ENCODE assay signal across 19 cellular contexts in genomic region chr14:23105348-23105824, GRCh38. TPM values are rescaled to one million over a fixed set of nuclear protein-coding genes. Genes with fewer than 3 reads are reported as not detected.
DNase-seq lines count a peak whose midpoint lies in the region; ATAC-seq, FAIRE-seq and TF ChIP-seq lines count a peak whose summit lies in the region.
"Had no signal": no experiment of that assay in that cellular context is flagged by ENCODE, and none has a peak within 500 bp of the region (broad histone marks: within the 10 kb centered on the region; RNA-seq: fewer than 3 reads in every experiment).

No MANE protein-coding gene starts in this region.

- TF ChIP-seq POLR2A in HepG2 (IDR thresholded peaks at IDR 0.05; ENCODE audit: insufficient read depth in 1 of 2, low read depth in 2 of 2, low read length in 2 of 2) = no peak
- TF ChIP-seq POLR2A in right lobe of liver (IDR thresholded peaks at IDR 0.05) = no peak
- no peak for TF ChIP-seq POLR2A in thyroid gland (IDR thresholded peaks at IDR 0.05)
- TF ChIP-seq POLR2A in upper lobe of left lung (IDR thresholded peaks at IDR 0.05) = no peak

- H4K20me1 ChIP-seq in HepG2 (ENCODE audit: insufficient read depth, low read length) = no peaks in the 10 kb centered on the region

- H3K4me1 ChIP-seq in HepG2 (ENCODE audit: insufficient read depth, low read length) (peaks cover 40% of the 10 kb centered on the region), right lobe of liver (no peaks in the 10 kb centered on the region), lower lobe of right lung (no peaks in the 10 kb centered on the region), thyroid gland (peaks cover 9 to 33% of the 10 kb centered on the region in 2 donors), upper lobe of left lung (peaks cover 0 to 14% (median 7%) of the 10 kb centered on the region in 4 donors)
- H3K4me1 ChIP-seq: BE2C had no signal

- no peak for ATAC-seq in HepG2
- no peak for ATAC-seq in right lobe of liver
- no peak for ATAC-seq in lower lobe of right lung
- ATAC-seq in upper lobe of left lung (ENCODE audit: low FRiP score in 2 of 2) = no peak
- ATAC-seq: HCT116 had no signal

- DNase-seq in HepG2 (ENCODE audit: low spot score) = no peak
- no peak for DNase-seq in right lobe of liver
- no peak for DNase-seq in lower lobe of right lung
- no peak for DNase-seq in thyroid gland
- no peak for DNase-seq in upper lobe of left lung
- DNase-seq in caudate nucleus (lab: John Stamatoyannopoulos, UW) = no peak
- DNase-seq: BE2C; CD4-positive, alpha-beta memory T cell; GDM1; NCI-H1694 treated with DMSO at 0.1 percent for 48 hours; NK-92 treated with Interleukin-12 subunit alpha and Interleukin-12 subunit beta, amount 100 ng/mL, for 24 hours had no signal

- POLR2A ChIA-PET in HepG2 (lab: Yijun Ruan, JAX) = interaction anchor here (4.5 kb wide), 1 partner anchor 10 kb away, joined by 52 read pairs; the partner anchor contains the start of genes ACIN1 and C14orf119

- H3K27ac ChIP-seq in HepG2 (ENCODE audit: extremely low read length, insufficient read depth, low read length) = no peak overlapping the region
- no peak overlapping the region for H3K27ac ChIP-seq in right lobe of liver
- peak overlapping the region; percentile 31 for H3K27ac ChIP-seq in lower lobe of right lung
- H3K27ac ChIP-seq in thyroid gland = peak overlapping the region; percentile 24 to 67 (median 65)
- peak overlapping the region in 1 of 4 donors; percentile 5 for H3K27ac ChIP-seq in upper lobe of left lung
- H3K27ac ChIP-seq in caudate nucleus (ENCODE audit: low read depth, low read length) = no peak overlapping the region
- H3K27ac ChIP-seq: GM23248, KMS-11, SK-N-MC had no signal

- no peak overlapping the region for H3K9ac ChIP-seq in HepG2 (ENCODE audit: insufficient read depth, low read depth, low read length)
- H3K9ac ChIP-seq: GM23248, KMS-11 had no signal

- BruUV-seq in HepG2 (replicated peaks; lab: Mats Ljungman, UMichigan) = no TSS peak

- no peaks in the 10 kb centered on the region for H3K79me2 ChIP-seq in HepG2 (ENCODE audit: insufficient read depth, low read length)

- FAIRE-seq in HepG2 (lab: Jason Lieb, UNC) = no peak

- H3K36me3 ChIP-seq in HepG2 (replicated peaks in 1 of 2; ENCODE audit: control insufficient read depth in 1 of 2, insufficient read depth in 2 of 2, low read length in 2 of 2) = no peaks in the 10 kb centered on the region
- no peaks in the 10 kb centered on the region for H3K36me3 ChIP-seq in right lobe of liver
- no peaks in the 10 kb centered on the region for H3K36me3 ChIP-seq in lower lobe of right lung
- H3K36me3 ChIP-seq in thyroid gland = no peaks in the 10 kb centered on the region
- no peaks in the 10 kb centered on the region for H3K36me3 ChIP-seq in upper lobe of left lung
- H3K36me3 ChIP-seq: BE2C had no signal

- in situ Hi-C loops in HepG2 (cut with HindIII; ENCODE audit: extremely low pct_ligation_motif_present, low pct_unique_long_range_greater_than_20kb) = loop anchor here (5.0 kb wide), 1 partner anchor 38 kb away; no protein-coding TSS in a partner anchor

- WGBS in HepG2 (ENCODE audit: low lambda C conversion rate) = 29% methylated on average over 4 of the region's 4 CpGs
- WGBS in right lobe of liver (ENCODE audit: insufficient coverage, low coverage, low lambda C conversion rate, missing lambda C conversion rate) = 92% methylated on average over 2 of the region's 4 CpGs
- 87 to 91% methylated on average over 4 of the region's 4 CpGs for WGBS in thyroid gland, 2 donors
- WGBS in upper lobe of left lung, 2 donors = 75 to 88% methylated on average over 4 of the region's 4 CpGs

- CTCF ChIA-PET in HepG2 (lab: Yijun Ruan, JAX; ENCODE audit: low intra/inter-chr PET ratio, low total read pairs) = no interaction called here

- no peak for TF ChIP-seq CTCF in HepG2 (CRISPR knock-in tag; IDR thresholded peaks at IDR 0.05)
- no peak for TF ChIP-seq CTCF in right lobe of liver (IDR thresholded peaks at IDR 0.05)
- no peak for TF ChIP-seq CTCF in lower lobe of right lung (IDR thresholded peaks at IDR 0.05)
- no peak for TF ChIP-seq CTCF in thyroid gland (IDR thresholded peaks at IDR 0.05)
- no peak for TF ChIP-seq CTCF in upper lobe of left lung (IDR thresholded peaks at IDR 0.05)

- TF ChIP-seq RAD21 in HepG2 (CRISPR knock-in tag; IDR thresholded peaks at IDR 0.05) = no peak

- H3K9me3 ChIP-seq in HepG2 (ENCODE audit: low read length) (no peaks in the 10 kb centered on the region), right lobe of liver (no peaks in the 10 kb centered on the region), lower lobe of right lung (no peaks in the 10 kb centered on the region), thyroid gland (no peaks in the 10 kb centered on the region), upper lobe of left lung (no peaks in the 10 kb centered on the region)
- H3K9me3 ChIP-seq: BE2C had no signal

- H3K27me3 ChIP-seq in HepG2 (ENCODE audit: control insufficient read depth in 1 of 2, insufficient read depth in 2 of 2, low read length in 2 of 2) = peaks cover 8 to 54% of the 10 kb centered on the region in 2 experiments
- no peaks in the 10 kb centered on the region for H3K27me3 ChIP-seq in right lobe of liver
- no peaks in the 10 kb centered on the region for H3K27me3 ChIP-seq in lower lobe of right lung (ENCODE audit: low read depth)
- no peaks in the 10 kb centered on the region for H3K27me3 ChIP-seq in thyroid gland
- H3K27me3 ChIP-seq in upper lobe of left lung = no peaks in the 10 kb centered on the region

- intact Hi-C loops in HepG2 (cut with micrococcal nuclease; ENCODE audit: unreplicated experiment) (no loop called here), right lobe of liver (cut with DNase I) (no loop called here), lower lobe of right lung (cut with DNase I) (no loop called here), thyroid gland (cut with DNase I) (no loop called here)

- peak overlapping the region; percentile 70 for H3K4me2 ChIP-seq in HepG2 (ENCODE audit: low read depth, low read length)

- 0 out of 6 replicates have a peak overlapping the region, but pooled peaks of 1 of the 3 experiments have one; percentile 44 for H3K4me3 ChIP-seq in HepG2 (replicated peaks in 1 of 3; ENCODE audit: insufficient read depth in 1 of 3, low read depth in 2 of 3, low read length in 3 of 3)
- no peak overlapping the region for H3K4me3 ChIP-seq in right lobe of liver
- H3K4me3 ChIP-seq in lower lobe of right lung = no peak overlapping the region
- H3K4me3 ChIP-seq in thyroid gland (replicated peaks in 1 of 3) = no peak overlapping the region
- no peak overlapping the region for H3K4me3 ChIP-seq in upper lobe of left lung
- H3K4me3 ChIP-seq: GM23248, SK-N-MC had no signal

- TF ChIP-seq EP300 in HepG2 (IDR thresholded peaks at IDR 0.05; ENCODE audit: low read depth in 2 of 2, low read length in 2 of 2) (no peak), HepG2 (CRISPR knock-in tag; IDR thresholded peaks at IDR 0.05; ENCODE audit: borderline replicate concordance) (no peak), upper lobe of left lung (IDR thresholded peaks at IDR 0.05) (no peak)

- no peak overlapping the region for H2AFZ ChIP-seq in HepG2 (ENCODE audit: low read length)
- H2AFZ ChIP-seq: GM23248 had no signal

RNA-seq across cellular contexts. Expression of gene CIROP, which starts 0.6 kb away (rescaled TPM):
- total RNA-seq in HepG2 (2016; rRNA removed; fragmentation: Illumina TruSeq; extraction: Trizol) (not detected in 2 replicates), right lobe of liver (not detected), lower lobe of right lung (not detected), thyroid gland (under 1 TPM in 1 of 4 donors, not detected in 3; 0.11 TPM), upper lobe of left lung (not detected)
- not detected in 2 replicates for total RNA-seq in HepG2 (2016; cell fraction: cytosol; rRNA removed; fragmentation: Illumina TruSeq; extraction: Trizol; ENCODE audit: low read depth)
- not detected in 2 replicates for total RNA-seq in HepG2 (2016; cell fraction: insoluble cytoplasmic fraction; rRNA removed; fragmentation: Illumina TruSeq; extraction: Trizol)
- not detected in 2 replicates for total RNA-seq in HepG2 (2016; cell fraction: membrane; rRNA removed; fragmentation: Illumina TruSeq; extraction: Trizol)
- total RNA-seq in HepG2 (2016; cell fraction: nucleus; rRNA removed; fragmentation: Illumina TruSeq; extraction: Trizol) = not detected in 2 replicates
- 0.07 and 0.14 TPM in 2 replicates for polyA plus RNA-seq in HepG2 (2011; rRNA removed)
- polyA plus RNA-seq in HepG2 (2011; cell fraction: cytosol; rRNA removed) = 0.05 and 0.14 TPM in 2 replicates
- polyA plus RNA-seq in HepG2 (2011; cell fraction: nucleus; rRNA removed) = 0.18 and 0.59 TPM in 2 replicates
- polyA plus RNA-seq in HepG2 (2012) = 0.05 and 0.12 TPM in 2 replicates
- not detected in 2 replicates for polyA plus RNA-seq in HepG2 (2016; cell fraction: cytosol; fragmentation: Illumina TruSeq; extraction: Trizol; ENCODE audit: low read depth)
- polyA plus RNA-seq in HepG2 (2016; cell fraction: insoluble cytoplasmic fraction; fragmentation: Illumina TruSeq; extraction: Trizol; ENCODE audit: low read depth) = not detected in 2 replicates
- polyA plus RNA-seq in HepG2 (2016; cell fraction: membrane; fragmentation: Illumina TruSeq; extraction: Trizol; ENCODE audit: low read depth) = not detected in 2 replicates
- polyA plus RNA-seq in HepG2 (2016; cell fraction: nucleus; fragmentation: Illumina TruSeq; extraction: Trizol; ENCODE audit: insufficient read depth, low read depth) = not detected in 2 replicates
- 0.12 TPM in 1 of 2 replicates, not detected in the other for polyA minus RNA-seq in HepG2 (2011; rRNA and poly(A)+ RNA removed; ENCODE audit: low replicate concordance)
- not detected in 2 replicates for polyA minus RNA-seq in HepG2 (2011; cell fraction: cytosol; rRNA and poly(A)+ RNA removed)
- not detected in 2 replicates for polyA minus RNA-seq in HepG2 (2011; cell fraction: nucleus; rRNA and poly(A)+ RNA removed)
- total RNA-seq: A172; CD4-positive, alpha-beta memory T cell; Daoy; GM23248; NCI-H460; OCI-LY7 had no signal
- polyA plus RNA-seq: CD4-positive, alpha-beta memory T cell; GM23248 had no signal

RNA-seq across cellular contexts. Expression of gene C14orf119, which starts 10.1 kb away (rescaled TPM):
- total RNA-seq in HepG2 (2016; rRNA removed; fragmentation: Illumina TruSeq; extraction: Trizol) (206 and 299 TPM in 2 replicates), right lobe of liver (10 to 100 TPM; 10.7 to 22.6 (median 14.1) TPM), lower lobe of right lung (53.3 TPM), thyroid gland (10 to 100 TPM; 21.3 to 37.1 (median 28.9) TPM), upper lobe of left lung (10 to 100 TPM in 5 of 6 donors, 1 to 10 TPM in 1; 4.9 to 52.5 (median 35.7) TPM)
- total RNA-seq in HepG2 (2016; cell fraction: cytosol; rRNA removed; fragmentation: Illumina TruSeq; extraction: Trizol; ENCODE audit: low read depth) = 51.0 and 54.6 TPM in 2 replicates
- total RNA-seq in HepG2 (2016; cell fraction: insoluble cytoplasmic fraction; rRNA removed; fragmentation: Illumina TruSeq; extraction: Trizol) = 204 and 326 TPM in 2 replicates
- 66.2 and 72.9 TPM in 2 replicates for total RNA-seq in HepG2 (2016; cell fraction: membrane; rRNA removed; fragmentation: Illumina TruSeq; extraction: Trizol)
- 67.0 and 72.0 TPM in 2 replicates for total RNA-seq in HepG2 (2016; cell fraction: nucleus; rRNA removed; fragmentation: Illumina TruSeq; extraction: Trizol)
- polyA plus RNA-seq in HepG2 (2011; rRNA removed) = 104 and 117 TPM in 2 replicates
- 125 and 157 TPM in 2 replicates for polyA plus RNA-seq in HepG2 (2011; cell fraction: cytosol; rRNA removed)
- polyA plus RNA-seq in HepG2 (2011; cell fraction: nucleus; rRNA removed) = 52.9 and 72.4 TPM in 2 replicates
- 79.1 and 104 TPM in 2 replicates for polyA plus RNA-seq in HepG2 (2012)
- polyA plus RNA-seq in HepG2 (2016; cell fraction: cytosol; fragmentation: Illumina TruSeq; extraction: Trizol; ENCODE audit: low read depth) = 39.1 and 40.5 TPM in 2 replicates
- polyA plus RNA-seq in HepG2 (2016; cell fraction: insoluble cytoplasmic fraction; fragmentation: Illumina TruSeq; extraction: Trizol; ENCODE audit: low read depth) = 290 and 316 TPM in 2 replicates
- polyA plus RNA-seq in HepG2 (2016; cell fraction: membrane; fragmentation: Illumina TruSeq; extraction: Trizol; ENCODE audit: low read depth) = 46.1 and 51.5 TPM in 2 replicates
- 112 and 120 TPM in 2 replicates for polyA plus RNA-seq in HepG2 (2016; cell fraction: nucleus; fragmentation: Illumina TruSeq; extraction: Trizol; ENCODE audit: insufficient read depth, low read depth)
- 101 and 161 TPM in 2 replicates for polyA minus RNA-seq in HepG2 (2011; rRNA and poly(A)+ RNA removed; ENCODE audit: low replicate concordance)
- 54.7 and 61.1 TPM in 2 replicates for polyA minus RNA-seq in HepG2 (2011; cell fraction: cytosol; rRNA and poly(A)+ RNA removed)
- polyA minus RNA-seq in HepG2 (2011; cell fraction: nucleus; rRNA and poly(A)+ RNA removed) = 24.1 and 38.5 TPM in 2 replicates

RNA-seq across cellular contexts. Expression of gene ACIN1, which starts 10.4 kb away (rescaled TPM):
- total RNA-seq in HepG2 (2016; rRNA removed; fragmentation: Illumina TruSeq; extraction: Trizol) (102 and 165 TPM in 2 replicates), right lobe of liver (10 to 100 TPM; 40.5 to 66.1 (median 52.9) TPM), lower lobe of right lung (163 TPM), thyroid gland (100 to 1,000 TPM; 143 to 195 (median 152) TPM), upper lobe of left lung (100 to 1,000 TPM in 5 of 6 donors, 10 to 100 TPM in 1; 91.1 to 350 (median 139) TPM)
- total RNA-seq in HepG2 (2016; cell fraction: cytosol; rRNA removed; fragmentation: Illumina TruSeq; extraction: Trizol; ENCODE audit: low read depth) = 71.3 and 71.5 TPM in 2 replicates
- total RNA-seq in HepG2 (2016; cell fraction: insoluble cytoplasmic fraction; rRNA removed; fragmentation: Illumina TruSeq; extraction: Trizol) = 79.7 and 163 TPM in 2 replicates
- total RNA-seq in HepG2 (2016; cell fraction: membrane; rRNA removed; fragmentation: Illumina TruSeq; extraction: Trizol) = 59.8 and 62.7 TPM in 2 replicates
- 344 and 371 TPM in 2 replicates for total RNA-seq in HepG2 (2016; cell fraction: nucleus; rRNA removed; fragmentation: Illumina TruSeq; extraction: Trizol)
- polyA plus RNA-seq in HepG2 (2011; rRNA removed) = 183 and 222 TPM in 2 replicates
- 64.2 and 64.8 TPM in 2 replicates for polyA plus RNA-seq in HepG2 (2011; cell fraction: cytosol; rRNA removed)
- polyA plus RNA-seq in HepG2 (2011; cell fraction: nucleus; rRNA removed) = 997 and 1,030 TPM in 2 replicates
- 155 and 156 TPM in 2 replicates for polyA plus RNA-seq in HepG2 (2012)
- 17.6 and 21.0 TPM in 2 replicates for polyA plus RNA-seq in HepG2 (2016; cell fraction: cytosol; fragmentation: Illumina TruSeq; extraction: Trizol; ENCODE audit: low read depth)
- 105 and 132 TPM in 2 replicates for polyA plus RNA-seq in HepG2 (2016; cell fraction: insoluble cytoplasmic fraction; fragmentation: Illumina TruSeq; extraction: Trizol; ENCODE audit: low read depth)
- 29.3 and 37.8 TPM in 2 replicates for polyA plus RNA-seq in HepG2 (2016; cell fraction: membrane; fragmentation: Illumina TruSeq; extraction: Trizol; ENCODE audit: low read depth)
- 1,263 and 1,283 TPM in 2 replicates for polyA plus RNA-seq in HepG2 (2016; cell fraction: nucleus; fragmentation: Illumina TruSeq; extraction: Trizol; ENCODE audit: insufficient read depth, low read depth)
- 122 and 152 TPM in 2 replicates for polyA minus RNA-seq in HepG2 (2011; rRNA and poly(A)+ RNA removed; ENCODE audit: low replicate concordance)
- 39.4 and 46.3 TPM in 2 replicates for polyA minus RNA-seq in HepG2 (2011; cell fraction: cytosol; rRNA and poly(A)+ RNA removed)
- 630 and 693 TPM in 2 replicates for polyA minus RNA-seq in HepG2 (2011; cell fraction: nucleus; rRNA and poly(A)+ RNA removed)

RNA-seq across cellular contexts. Expression of gene CEBPE, which starts 13.7 kb away (rescaled TPM):
- total RNA-seq in HepG2 (2016; rRNA removed; fragmentation: Illumina TruSeq; extraction: Trizol) (0.11 TPM in 1 of 2 replicates, not detected in the other), right lobe of liver (under 1 TPM in 2 of 6 experiments, not detected in 4; 0.13 to 0.18 TPM), lower lobe of right lung (0.32 TPM), thyroid gland (not detected), upper lobe of left lung (under 1 TPM in 2 of 6 donors, not detected in 4; 0.31 to 0.77 TPM)
- not detected in 2 replicates for total RNA-seq in HepG2 (2016; cell fraction: cytosol; rRNA removed; fragmentation: Illumina TruSeq; extraction: Trizol; ENCODE audit: low read depth)
- 0.12 TPM in 1 of 2 replicates, not detected in the other for total RNA-seq in HepG2 (2016; cell fraction: insoluble cytoplasmic fraction; rRNA removed; fragmentation: Illumina TruSeq; extraction: Trizol)
- total RNA-seq in HepG2 (2016; cell fraction: membrane; rRNA removed; fragmentation: Illumina TruSeq; extraction: Trizol) = 0.17 TPM in 1 of 2 replicates, not detected in the other
- not detected in 2 replicates for total RNA-seq in HepG2 (2016; cell fraction: nucleus; rRNA removed; fragmentation: Illumina TruSeq; extraction: Trizol)
- 0.09 and 0.10 TPM in 2 replicates for polyA plus RNA-seq in HepG2 (2011; rRNA removed)
- polyA plus RNA-seq in HepG2 (2011; cell fraction: cytosol; rRNA removed) = 0.10 and 0.13 TPM in 2 replicates
- polyA plus RNA-seq in HepG2 (2011; cell fraction: nucleus; rRNA removed) = 0.10 TPM in 1 of 2 replicates, not detected in the other
- polyA plus RNA-seq in HepG2 (2012) = 0.09 TPM in 1 of 2 replicates, not detected in the other
- not detected in 2 replicates for polyA plus RNA-seq in HepG2 (2016; cell fraction: cytosol; fragmentation: Illumina TruSeq; extraction: Trizol; ENCODE audit: low read depth)
- not detected in 2 replicates for polyA plus RNA-seq in HepG2 (2016; cell fraction: insoluble cytoplasmic fraction; fragmentation: Illumina TruSeq; extraction: Trizol; ENCODE audit: low read depth)
- not detected in 2 replicates for polyA plus RNA-seq in HepG2 (2016; cell fraction: membrane; fragmentation: Illumina TruSeq; extraction: Trizol; ENCODE audit: low read depth)
- polyA plus RNA-seq in HepG2 (2016; cell fraction: nucleus; fragmentation: Illumina TruSeq; extraction: Trizol; ENCODE audit: insufficient read depth, low read depth) = not detected in 2 replicates
- polyA minus RNA-seq in HepG2 (2011; rRNA and poly(A)+ RNA removed; ENCODE audit: low replicate concordance) = 0.08 and 0.14 TPM in 2 replicates
- polyA minus RNA-seq in HepG2 (2011; cell fraction: cytosol; rRNA and poly(A)+ RNA removed) = not detected in 2 replicates
- polyA minus RNA-seq in HepG2 (2011; cell fraction: nucleus; rRNA and poly(A)+ RNA removed) = not detected in 2 replicates
- total RNA-seq: A172, Daoy, GM23248, NCI-H460 had no signal
- polyA plus RNA-seq: GM23248 had no signal

RNA-seq across cellular contexts. Expression of gene CDH24, which starts 48.1 kb away (rescaled TPM):
- total RNA-seq in HepG2 (2016; rRNA removed; fragmentation: Illumina TruSeq; extraction: Trizol) = 0.41 and 0.69 TPM in 2 replicates
- 0.35 and 0.40 TPM in 2 replicates for total RNA-seq in HepG2 (2016; cell fraction: cytosol; rRNA removed; fragmentation: Illumina TruSeq; extraction: Trizol; ENCODE audit: low read depth)
- 0.45 and 0.76 TPM in 2 replicates for total RNA-seq in HepG2 (2016; cell fraction: insoluble cytoplasmic fraction; rRNA removed; fragmentation: Illumina TruSeq; extraction: Trizol)
- total RNA-seq in HepG2 (2016; cell fraction: membrane; rRNA removed; fragmentation: Illumina TruSeq; extraction: Trizol) = 1.1 and 1.2 TPM in 2 replicates
- 0.56 and 0.59 TPM in 2 replicates for total RNA-seq in HepG2 (2016; cell fraction: nucleus; rRNA removed; fragmentation: Illumina TruSeq; extraction: Trizol)
- 0.99 and 1.2 TPM in 2 replicates for polyA plus RNA-seq in HepG2 (2011; rRNA removed)
- 0.41 and 0.76 TPM in 2 replicates for polyA plus RNA-seq in HepG2 (2011; cell fraction: cytosol; rRNA removed)
- 6.5 and 6.6 TPM in 2 replicates for polyA plus RNA-seq in HepG2 (2011; cell fraction: nucleus; rRNA removed)
- polyA plus RNA-seq in HepG2 (2012) = 0.50 and 0.55 TPM in 2 replicates
- 0.59 and 0.70 TPM in 2 replicates for polyA plus RNA-seq in HepG2 (2016; cell fraction: cytosol; fragmentation: Illumina TruSeq; extraction: Trizol; ENCODE audit: low read depth)
- 0.41 and 0.73 TPM in 2 replicates for polyA plus RNA-seq in HepG2 (2016; cell fraction: insoluble cytoplasmic fraction; fragmentation: Illumina TruSeq; extraction: Trizol; ENCODE audit: low read depth)
- polyA plus RNA-seq in HepG2 (2016; cell fraction: membrane; fragmentation: Illumina TruSeq; extraction: Trizol; ENCODE audit: low read depth) = 1.0 and 1.2 TPM in 2 replicates
- 2.5 and 2.8 TPM in 2 replicates for polyA plus RNA-seq in HepG2 (2016; cell fraction: nucleus; fragmentation: Illumina TruSeq; extraction: Trizol; ENCODE audit: insufficient read depth, low read depth)
- 1.1 and 16.3 TPM in 2 replicates for polyA minus RNA-seq in HepG2 (2011; rRNA and poly(A)+ RNA removed; ENCODE audit: low replicate concordance)
- 0.40 and 0.44 TPM in 2 replicates for polyA minus RNA-seq in HepG2 (2011; cell fraction: cytosol; rRNA and poly(A)+ RNA removed)
- polyA minus RNA-seq in HepG2 (2011; cell fraction: nucleus; rRNA and poly(A)+ RNA removed) = 0.90 and 0.99 TPM in 2 replicates
- under 1 TPM; 0.26 to 0.74 (median 0.54) TPM for total RNA-seq in right lobe of liver
- total RNA-seq in lower lobe of right lung = 5.6 TPM
- total RNA-seq in thyroid gland = 1 to 10 TPM; 2.9 to 7.8 (median 5.6) TPM
- total RNA-seq in upper lobe of left lung = 1 to 10 TPM; 2.0 to 8.0 (median 4.2) TPM

Comparison
In these comparisons a context has a peak if more than half of its experiments do, and no peak if none do; other contexts are left out.
1. H3K27ac ChIP-seq: peak in lower lobe of right lung (single experiment) and thyroid gland (3 of 3); none in HepG2 (single experiment), right lobe of liver (0 of 3) and caudate nucleus (single experiment).